ENCODE assay signal across 11 cellular contexts in genomic region chr7:112272921-112273561, GRCh38.
DNase-seq lines count a peak whose midpoint lies in the region; ATAC-seq and TF ChIP-seq lines count a peak whose summit lies in the region.
"Had no signal": no experiment of that assay in that cellular context is flagged by ENCODE, and none has a peak within 500 bp of the region (broad histone marks: within the 10 kb centered on the region; RNA-seq: fewer than 3 reads in every experiment).

No MANE protein-coding gene starts in this region.

- H2BK20ac ChIP-seq in H9 (ENCODE audit: low read depth, low read length, poor library complexity, severe bottlenecking), result no peak overlapping the region

- H3K4me2 ChIP-seq in H9 (ENCODE audit: insufficient read depth, insufficient read length, low read length), result no peak overlapping the region

- H4K20me1 ChIP-seq in H9 (ENCODE audit: control insufficient read depth, insufficient read depth, insufficient read length), result no peaks in the 10 kb centered on the region

- no CpG with 5 or more reads among the region's 7 CpGs for WGBS in H9 (ENCODE audit: extremely low coverage, insufficient read length, low lambda C conversion rate)

- H3K4ac ChIP-seq in H9 (ENCODE audit: low read depth, low read length), result no peak overlapping the region

- H3K18ac ChIP-seq in H9 (ENCODE audit: insufficient read length, low read depth, low read length), result no peak overlapping the region

- H3K79me2 ChIP-seq in H9 (ENCODE audit: insufficient read depth, low read length), result no peaks in the 10 kb centered on the region

- no peak overlapping the region for H3K23ac ChIP-seq in H9 (ENCODE audit: insufficient read length, low read depth, low read length)

- H3K9ac ChIP-seq in H9 (ENCODE audit: extremely low read depth, insufficient read length, low read length), result no peak overlapping the region

- H2BK120ac ChIP-seq in H9 (ENCODE audit: low read depth, low read length, poor library complexity, severe bottlenecking), result no peak overlapping the region

- H2AK5ac ChIP-seq in H9 (ENCODE audit: insufficient read length, low read length), result no peak overlapping the region

- in situ Hi-C loops in SK-MEL-5 (cut with HindIII; ENCODE audit: low pct_unique_long_range_greater_than_20kb, low sequenced_read_pairs), result no loop called here

- H3K4me3 Mint-ChIP-seq in H9, result no peak overlapping the region

- no peak for TF ChIP-seq CTCF in H9 (conservative IDR thresholded peaks at IDR 0.05)

- no peaks in the 10 kb centered on the region for H3K79me1 ChIP-seq in H9 (ENCODE audit: insufficient read depth, low read depth, low read length, poor library complexity, severe bottlenecking)

- peaks cover 11 to 15% of the 10 kb centered on the region in 2 experiments for H3K4me1 Mint-ChIP-seq in H9

- no peaks in the 10 kb centered on the region for H3K36me3 Mint-ChIP-seq in H9 (ENCODE audit: insufficient read depth in 1 of 3, low read depth in 3 of 3)

- H4K5ac ChIP-seq in H9 (ENCODE audit: insufficient read length, low read depth, low read length), result no peak overlapping the region

- ATAC-seq in HG02973 (IDR thresholded peaks at IDR 0.05; ENCODE audit: unreplicated experiment) (no peak), GM18867 (IDR thresholded peaks at IDR 0.05; ENCODE audit: unreplicated experiment) (no peak), esophagus mucosa (no peak)
- ATAC-seq: foreskin keratinocyte had no signal

- no peaks in the 10 kb centered on the region for H3K23me2 ChIP-seq in H9 (ENCODE audit: insufficient read length, low read depth, low read length, poor library complexity, severe bottlenecking)

- H3K9me3 Mint-ChIP-seq in H9, result no peaks in the 10 kb centered on the region

- H4K91ac ChIP-seq in H9 (ENCODE audit: insufficient read length, low read depth, low read length), result no peak overlapping the region

- no peaks in the 10 kb centered on the region for H3K27me3 ChIP-seq in H9 (ENCODE audit: insufficient read depth, low read length)
- H3K27me3 ChIP-seq: brain microvascular endothelial cell, foreskin keratinocyte, suprapubic skin had no signal

- H3K4me1 ChIP-seq in H9 (ENCODE audit: insufficient read depth, low read length), result peaks cover 5% of the 10 kb centered on the region; the same call in 1 of the 2 replicates
- H3K4me1 ChIP-seq: foreskin keratinocyte, suprapubic skin had no signal

- H4K8ac ChIP-seq in H9 (replicated peaks; ENCODE audit: insufficient read length, low read depth, low read length), result no peak overlapping the region

- H3K27me3 Mint-ChIP-seq in H9 (ENCODE audit: low read depth), result no peaks in the 10 kb centered on the region

- no peak overlapping the region for H3K14ac ChIP-seq in H9 (ENCODE audit: insufficient read depth, low read length)

- no peak overlapping the region for H3T11ph ChIP-seq in H9 (ENCODE audit: low read length)

- H2BK5ac ChIP-seq in H9 (ENCODE audit: insufficient read length, low read length), result no peak overlapping the region

- DNase-seq in DMS79 (lab: John Stamatoyannopoulos, UW) (peak; percentile 72), H9 (no peak), SK-MEL-5 (ENCODE audit: low read depth, low spot score) (peak; percentile 37), islet precursor cell (peak; percentile 58), globus pallidus (ENCODE audit: low spot score) (no peak)
- DNase-seq: brain microvascular endothelial cell, foreskin keratinocyte had no signal

- no peak overlapping the region for H2BK12ac ChIP-seq in H9 (ENCODE audit: insufficient read length, low read depth, low read length)

- peak overlapping the region; percentile 28 to 60 (median 53); a peak in 5 of 7 replicates for H3K27ac Mint-ChIP-seq in H9

- H3K56ac ChIP-seq in H9 (ENCODE audit: insufficient read length, low read depth, low read length), result no peak overlapping the region

- no peaks in the 10 kb centered on the region for H3K9me3 ChIP-seq in H9 (ENCODE audit: control insufficient read depth, low read depth, low read length)
- H3K9me3 ChIP-seq: suprapubic skin had no signal

- H3K27ac ChIP-seq in H9 (ENCODE audit: insufficient read length, low read depth, low read length), result no peak overlapping the region
- H3K27ac ChIP-seq: brain microvascular endothelial cell, foreskin keratinocyte, suprapubic skin had no signal

- H2BK15ac ChIP-seq in H9 (ENCODE audit: low read depth, low read length), result no peak overlapping the region

- no peak overlapping the region for H2AFZ ChIP-seq in H9 (ENCODE audit: low read length)

Comparison
In these comparisons a context has a peak if more than half of its experiments do, and no peak if none do; other contexts are left out.
1. DNase-seq: peak in DMS79 (single experiment), SK-MEL-5 (single experiment) and islet precursor cell (single experiment); none in H9 (single experiment) and globus pallidus (single experiment).